8 cellular contexts compared by ENCODE assay signal in genomic region chr14:55301722-55302121, GRCh38. TPM values are rescaled to one million over a fixed set of nuclear protein-coding genes. Genes with fewer than 3 reads are reported as not detected.
DNase-seq lines count a peak whose midpoint lies in the region; ATAC-seq, FAIRE-seq and TF ChIP-seq lines count a peak whose summit lies in the region.

No MANE protein-coding gene starts in this region.

- H3K9me3 ChIP-seq in spleen, result no peaks in the 10 kb centered on the region

- TF ChIP-seq CTCF in omental fat pad (IDR thresholded peaks at IDR 0.05), result no peak
- TF ChIP-seq CTCF in spleen (IDR thresholded peaks at IDR 0.05 in 8 of 11, conservative IDR thresholded peaks at IDR 0.05 in 3 of 11), result no peak

- peak; percentile 96 for FAIRE-seq in GM12891 (lab: Jason Lieb, UNC)

- intact Hi-C loops in head of caudate nucleus (cut with DNase I) (no loop called here), spleen (cut with DNase I; ENCODE audit: low total_unique reads) (no loop called here)

- ATAC-seq in HG03135 (IDR thresholded peaks at IDR 0.05; ENCODE audit: unreplicated experiment), result peak; percentile 47
- ATAC-seq in omental fat pad (ENCODE audit: low FRiP score), result no peak

- no peak overlapping the region for H3K4me3 ChIP-seq in spleen

- 85 to 92% (median 88%) methylated on average over 1 of the region's 1 CpG for WGBS in spleen, 5 donors

- H3K36me3 ChIP-seq in spleen, result peaks cover 0 to 17% (median 2%) of the 10 kb centered on the region in 6 donors

- no peaks in the 10 kb centered on the region for H3K27me3 ChIP-seq in spleen (replicated peaks in 1 of 7)

- H3K27ac ChIP-seq in spleen, result no peak overlapping the region

- peaks cover 3 to 83% (median 49%) of the 10 kb centered on the region in 6 donors for H3K4me1 ChIP-seq in spleen

- TF ChIP-seq POLR2A in GM12891 (IDR thresholded peaks at IDR 0.05; ENCODE audit: low read depth, low read length), result no peak
- TF ChIP-seq POLR2A in spleen (IDR thresholded peaks at IDR 0.05), result no peak

- DNase-seq in GM12891 (ENCODE audit: insufficient read length, low spot score) (no peak), amniotic stem cell (lab: John Stamatoyannopoulos, UW) (peak; percentile 12), lung microvascular endothelial cell (ENCODE audit: low read depth in 2 of 2) (peak; percentile 40 to 43), NCI-H146 (lab: John Stamatoyannopoulos, UW) (no peak), head of caudate nucleus (no peak), omental fat pad (ENCODE audit: low spot score) (no peak), spleen (no peak)

TF ChIP-seq in GM12891, 5 proteins besides CTCF, POLR2A, EP300 and RAD21:
- TF ChIP-seq TAF1 (IDR thresholded peaks at IDR 0.05; ENCODE audit: low read depth, low read length) (no peak), POLR2AphosphoS5 (IDR thresholded peaks at IDR 0.05; ENCODE audit: low read depth, low read length) (no peak), PAX5 (IDR thresholded peaks at IDR 0.05; ENCODE audit: insufficient read depth, low read length, severe bottlenecking) (no peak), POU2F2 (IDR thresholded peaks at IDR 0.05; ENCODE audit: low read depth, low read length) (no peak), SPI1 (IDR thresholded peaks at IDR 0.05; ENCODE audit: low read depth, low read length) (no peak)

RNA-seq across cellular contexts. Expression of gene FBXO34, which starts 30.5 kb away (rescaled TPM):
- 8.2 TPM for polyA plus RNA-seq in GM12891 (2012; ENCODE audit: low read depth, missing spikeins)
- 16.8 and 21.6 TPM in 2 replicates for total RNA-seq in lung microvascular endothelial cell
- 10 to 100 TPM; 17.3 to 23.3 (median 18.7) TPM for total RNA-seq in omental fat pad
- total RNA-seq in spleen, result 10 to 100 TPM; 23.8 to 46.0 (median 32.6) TPM
- 1 to 10 TPM; 5.8 to 9.4 (median 7.9) TPM for polyA plus RNA-seq in spleen

Comparison
In these comparisons a context has a peak if more than half of its experiments do, and no peak if none do; other contexts are left out.
1. DNase-seq: peak in amniotic stem cell (single experiment) and lung microvascular endothelial cell (2 of 2); none in GM12891 (single experiment), NCI-H146 (single experiment), head of caudate nucleus (0 of 42), omental fat pad (single experiment) and spleen (single experiment).